ENCODE assay signal across 1 cellular context in the genomic region with DNA sequence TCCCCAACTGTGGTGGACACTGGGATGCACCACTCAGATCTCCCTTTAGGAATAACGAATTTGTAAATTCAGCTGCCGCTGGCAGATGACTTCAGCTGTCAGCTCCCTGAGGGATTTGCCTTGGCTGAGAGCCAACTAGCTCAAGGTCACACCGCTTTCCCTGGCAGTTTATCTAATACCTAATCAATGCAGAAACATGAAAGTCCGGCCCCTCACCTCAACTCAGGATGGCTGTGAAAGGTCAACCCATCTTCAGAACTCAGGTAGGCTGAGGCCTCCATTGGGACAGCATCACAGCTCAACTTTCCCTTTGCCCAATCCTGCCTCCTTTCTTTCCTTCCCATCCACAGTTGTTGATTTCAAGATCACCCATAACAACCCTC.
TF ChIP-seq lines count a peak whose summit lies in the region.

No MANE protein-coding gene starts in this region.

TF ChIP-seq in HepG2, 621 proteins besides CTCF, POLR2A, EP300 and RAD21 (continued from another document and continues in another):
- TF ChIP-seq, protein P1, sequence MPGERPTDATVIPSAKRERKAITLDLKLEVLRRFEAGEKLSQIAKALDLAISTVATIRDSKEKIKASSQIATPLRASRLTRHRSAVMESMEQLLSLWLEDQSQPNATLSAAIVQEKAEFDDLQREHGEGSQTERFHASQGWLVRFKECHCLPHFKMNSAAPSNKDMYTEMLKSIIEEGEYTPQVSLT (CRISPR knock-in tag; IDR thresholded peaks at IDR 0.05; ENCODE audit: borderline replicate concordance, low read depth), result no peak
- TF ChIP-seq, protein P2, sequence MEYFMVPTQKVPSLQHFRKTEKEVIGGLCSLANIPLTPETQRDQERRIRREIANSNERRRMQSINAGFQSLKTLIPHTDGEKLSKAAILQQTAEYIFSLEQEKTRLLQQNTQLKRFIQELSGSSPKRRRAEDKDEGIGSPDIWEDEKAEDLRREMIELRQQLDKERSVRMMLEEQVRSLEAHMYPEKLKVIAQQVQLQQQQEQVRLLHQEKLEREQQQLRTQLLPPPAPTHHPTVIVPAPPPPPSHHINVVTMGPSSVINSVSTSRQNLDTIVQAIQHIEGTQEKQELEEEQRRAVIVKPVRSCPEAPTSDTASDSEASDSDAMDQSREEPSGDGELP (IDR thresholded peaks at IDR 0.05; ENCODE audit: borderline replicate concordance, low read depth), result peak; percentile 31; the same call in 1 of the 2 replicates
- TF ChIP-seq ZUFSP (CRISPR knock-in tag; IDR thresholded peaks at IDR 0.05; ENCODE audit: borderline replicate concordance) (no peak), YEATS2 (CRISPR knock-in tag; IDR thresholded peaks at IDR 0.05; ENCODE audit: borderline replicate concordance) (no peak), RBAK (CRISPR knock-in tag; IDR thresholded peaks at IDR 0.05) (no peak), ZGPAT (CRISPR knock-in tag; IDR thresholded peaks at IDR 0.05) (no peak), REPIN1 (CRISPR knock-in tag; IDR thresholded peaks at IDR 0.05; ENCODE audit: borderline replicate concordance, low read depth) (peak; percentile 28; the same call in 1 of the 2 replicates), SMC3 (IDR thresholded peaks at IDR 0.05; ENCODE audit: low read length) (no peak), ETV5 (CRISPR knock-in tag; IDR thresholded peaks at IDR 0.05; ENCODE audit: borderline replicate concordance) (peak; percentile 10; the same call in 1 of the 2 replicates), HOXA7 (CRISPR knock-in tag; IDR thresholded peaks at IDR 0.05) (no peak), MYC (CRISPR knock-in tag; IDR thresholded peaks at IDR 0.05; ENCODE audit: borderline replicate concordance) (no peak), SAP130 (CRISPR knock-in tag; IDR thresholded peaks at IDR 0.05; ENCODE audit: low read depth) (peak; percentile 23; the same call in 1 of the 2 replicates), ZNF543 (CRISPR knock-in tag; IDR thresholded peaks at IDR 0.05) (no peak), HIVEP1 (CRISPR knock-in tag; IDR thresholded peaks at IDR 0.05) (no peak), ADNP (CRISPR knock-in tag; IDR thresholded peaks at IDR 0.05) (no peak), KLF16 (CRISPR knock-in tag; IDR thresholded peaks at IDR 0.05) (peak in 1 of 2 experiments; percentile 67; a peak in 1 of 4 replicates), HMGXB3 (CRISPR knock-in tag; IDR thresholded peaks at IDR 0.05; ENCODE audit: borderline replicate concordance) (no peak), SRY (CRISPR knock-in tag; IDR thresholded peaks at IDR 0.05) (no peak), TBL1XR1 (IDR thresholded peaks at IDR 0.05; ENCODE audit: borderline replicate concordance, low read length, partially characterized antibody) (no peak), DNMT1 (CRISPR knock-in tag; IDR thresholded peaks at IDR 0.05) (no peak), NFATC3 (CRISPR knock-in tag; IDR thresholded peaks at IDR 0.05) (no peak), MAFG (CRISPR knock-in tag; IDR thresholded peaks at IDR 0.05) (no peak), DMTF1 (CRISPR knock-in tag; IDR thresholded peaks at IDR 0.05) (no peak), SCMH1 (CRISPR knock-in tag; IDR thresholded peaks at IDR 0.05; ENCODE audit: borderline replicate concordance) (no peak), ZNF724P (CRISPR knock-in tag; IDR thresholded peaks at IDR 0.05; ENCODE audit: borderline replicate concordance) (no peak), ATM (IDR thresholded peaks at IDR 0.05; ENCODE audit: borderline replicate concordance) (no peak), ZBTB42 (CRISPR knock-in tag; IDR thresholded peaks at IDR 0.05) (no peak), JDP2 (CRISPR knock-in tag; IDR thresholded peaks at IDR 0.05; ENCODE audit: borderline replicate concordance) (no peak), BCL6 (CRISPR knock-in tag; IDR thresholded peaks at IDR 0.05) (peak; percentile 85), KLF11 (CRISPR knock-in tag; IDR thresholded peaks at IDR 0.05) (no peak), SOX13 (IDR thresholded peaks at IDR 0.05) (0 out of 2 replicates have a peak, but pooled peaks have one; percentile 14), SOX13 (CRISPR knock-in tag; conservative IDR thresholded peaks at IDR 0.05 in 1 of 2, IDR thresholded peaks at IDR 0.05 in 1 of 2) (peak in 1 of 2 experiments; percentile 68; a peak in 2 of 4 replicates)
- TF ChIP-seq, protein P3, sequence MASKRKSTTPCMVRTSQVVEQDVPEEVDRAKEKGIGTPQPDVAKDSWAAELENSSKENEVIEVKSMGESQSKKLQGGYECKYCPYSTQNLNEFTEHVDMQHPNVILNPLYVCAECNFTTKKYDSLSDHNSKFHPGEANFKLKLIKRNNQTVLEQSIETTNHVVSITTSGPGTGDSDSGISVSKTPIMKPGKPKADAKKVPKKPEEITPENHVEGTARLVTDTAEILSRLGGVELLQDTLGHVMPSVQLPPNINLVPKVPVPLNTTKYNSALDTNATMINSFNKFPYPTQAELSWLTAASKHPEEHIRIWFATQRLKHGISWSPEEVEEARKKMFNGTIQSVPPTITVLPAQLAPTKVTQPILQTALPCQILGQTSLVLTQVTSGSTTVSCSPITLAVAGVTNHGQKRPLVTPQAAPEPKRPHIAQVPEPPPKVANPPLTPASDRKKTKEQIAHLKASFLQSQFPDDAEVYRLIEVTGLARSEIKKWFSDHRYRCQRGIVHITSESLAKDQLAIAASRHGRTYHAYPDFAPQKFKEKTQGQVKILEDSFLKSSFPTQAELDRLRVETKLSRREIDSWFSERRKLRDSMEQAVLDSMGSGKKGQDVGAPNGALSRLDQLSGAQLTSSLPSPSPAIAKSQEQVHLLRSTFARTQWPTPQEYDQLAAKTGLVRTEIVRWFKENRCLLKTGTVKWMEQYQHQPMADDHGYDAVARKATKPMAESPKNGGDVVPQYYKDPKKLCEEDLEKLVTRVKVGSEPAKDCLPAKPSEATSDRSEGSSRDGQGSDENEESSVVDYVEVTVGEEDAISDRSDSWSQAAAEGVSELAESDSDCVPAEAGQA (IDR thresholded peaks at IDR 0.05; ENCODE audit: low read depth), result no peak
- TF ChIP-seq, protein P3 (CRISPR knock-in tag; IDR thresholded peaks at IDR 0.05; ENCODE audit: borderline replicate concordance), result no peak
- TF ChIP-seq, protein P4, sequence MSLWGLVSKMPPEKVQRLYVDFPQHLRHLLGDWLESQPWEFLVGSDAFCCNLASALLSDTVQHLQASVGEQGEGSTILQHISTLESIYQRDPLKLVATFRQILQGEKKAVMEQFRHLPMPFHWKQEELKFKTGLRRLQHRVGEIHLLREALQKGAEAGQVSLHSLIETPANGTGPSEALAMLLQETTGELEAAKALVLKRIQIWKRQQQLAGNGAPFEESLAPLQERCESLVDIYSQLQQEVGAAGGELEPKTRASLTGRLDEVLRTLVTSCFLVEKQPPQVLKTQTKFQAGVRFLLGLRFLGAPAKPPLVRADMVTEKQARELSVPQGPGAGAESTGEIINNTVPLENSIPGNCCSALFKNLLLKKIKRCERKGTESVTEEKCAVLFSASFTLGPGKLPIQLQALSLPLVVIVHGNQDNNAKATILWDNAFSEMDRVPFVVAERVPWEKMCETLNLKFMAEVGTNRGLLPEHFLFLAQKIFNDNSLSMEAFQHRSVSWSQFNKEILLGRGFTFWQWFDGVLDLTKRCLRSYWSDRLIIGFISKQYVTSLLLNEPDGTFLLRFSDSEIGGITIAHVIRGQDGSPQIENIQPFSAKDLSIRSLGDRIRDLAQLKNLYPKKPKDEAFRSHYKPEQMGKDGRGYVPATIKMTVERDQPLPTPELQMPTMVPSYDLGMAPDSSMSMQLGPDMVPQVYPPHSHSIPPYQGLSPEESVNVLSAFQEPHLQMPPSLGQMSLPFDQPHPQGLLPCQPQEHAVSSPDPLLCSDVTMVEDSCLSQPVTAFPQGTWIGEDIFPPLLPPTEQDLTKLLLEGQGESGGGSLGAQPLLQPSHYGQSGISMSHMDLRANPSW (CRISPR knock-in tag; IDR thresholded peaks at IDR 0.05; ENCODE audit: borderline replicate concordance), result no peak
- TF ChIP-seq, protein P5, sequence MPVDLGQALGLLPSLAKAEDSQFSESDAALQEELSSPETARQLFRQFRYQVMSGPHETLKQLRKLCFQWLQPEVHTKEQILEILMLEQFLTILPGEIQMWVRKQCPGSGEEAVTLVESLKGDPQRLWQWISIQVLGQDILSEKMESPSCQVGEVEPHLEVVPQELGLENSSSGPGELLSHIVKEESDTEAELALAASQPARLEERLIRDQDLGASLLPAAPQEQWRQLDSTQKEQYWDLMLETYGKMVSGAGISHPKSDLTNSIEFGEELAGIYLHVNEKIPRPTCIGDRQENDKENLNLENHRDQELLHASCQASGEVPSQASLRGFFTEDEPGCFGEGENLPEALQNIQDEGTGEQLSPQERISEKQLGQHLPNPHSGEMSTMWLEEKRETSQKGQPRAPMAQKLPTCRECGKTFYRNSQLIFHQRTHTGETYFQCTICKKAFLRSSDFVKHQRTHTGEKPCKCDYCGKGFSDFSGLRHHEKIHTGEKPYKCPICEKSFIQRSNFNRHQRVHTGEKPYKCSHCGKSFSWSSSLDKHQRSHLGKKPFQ (CRISPR knock-in tag; IDR thresholded peaks at IDR 0.05; ENCODE audit: insufficient replicate concordance), result no peak
